Comparison of ENCODE assay signal across 8 cellular contexts in genomic region chr18:9683418-9684396, GRCh38. TPM values are rescaled to one million over a fixed set of nuclear protein-coding genes. Genes with fewer than 3 reads are reported as not detected.
A peak's percentile ranks its signal among the peaks of the same experiment; 100 is the strongest.
DNase-seq lines count a peak whose midpoint lies in the region; ATAC-seq and TF ChIP-seq lines count a peak whose summit lies in the region.

No MANE protein-coding gene starts in this region.

- H3K36me3 ChIP-seq in PC-9 (ENCODE audit: low read depth) = no peaks in the 10 kb centered on the region

- TF ChIP-seq CTCF in GM12873 (IDR thresholded peaks at IDR 0.05; ENCODE audit: insufficient read depth, low read depth, low read length, missing control alignments) (peak; percentile 34), PC-9 (conservative IDR thresholded peaks at IDR 0.05) (peak; percentile 62), osteocyte (IDR thresholded peaks at IDR 0.05) (peak; percentile 67)

- H3K9me2 ChIP-seq in PC-9 (ENCODE audit: insufficient read depth) = no peaks in the 10 kb centered on the region

- peaks cover 32% of the 10 kb centered on the region for H3K4me1 ChIP-seq in PC-9 (replicated peaks; ENCODE audit: insufficient read depth)

- POLR2A ChIA-PET in PC-9 (lab: Charles Lee; ENCODE audit: unreplicated experiment) = interaction anchor here (0.5 to 0.6 kb wide), 3 partner anchors 109 to 208 kb away, joined by 3 to 4 read pairs (median 3); no protein-coding TSS in a partner anchor

- CTCF ChIA-PET in PC-9 (lab: Charles Lee) = interaction anchor here (0.7 to 2.7 kb wide), 10 partner anchors 11 to 836 kb away, joined by 3 to 27 read pairs (median 4); no protein-coding TSS in a partner anchor

- ATAC-seq in esophagus mucosa (peak; percentile 34), GM19328 (IDR thresholded peaks at IDR 0.05; ENCODE audit: unreplicated experiment) (no peak)

- no peaks in the 10 kb centered on the region for H3K27me3 ChIP-seq in PC-9 (ENCODE audit: insufficient read depth, low read depth)

- no peak overlapping the region for H3K4me3 Mint-ChIP-seq in osteocyte (ENCODE audit: unreplicated experiment)

- H3F3A ChIP-seq in PC-9 (ENCODE audit: insufficient read depth, low read depth) = peaks cover 9% of the 10 kb centered on the region; the same call in 1 of the 2 replicates

- peak overlapping the region; percentile 6 for H3K27ac Mint-ChIP-seq in osteocyte (ENCODE audit: unreplicated experiment)

- BruUV-seq in PC-9 (replicated peaks; lab: Mats Ljungman, UMichigan) = no TSS peak

- H3K9me3 ChIP-seq in PC-9 (ENCODE audit: insufficient read depth, low read depth) = no peaks in the 10 kb centered on the region

- peak overlapping the region; percentile 56 for H3K27ac ChIP-seq in PC-9

- no peaks in the 10 kb centered on the region for H3K79me2 ChIP-seq in PC-9 (ENCODE audit: low read depth)

- intact Hi-C loops in PC-9 (cut with micrococcal nuclease; ENCODE audit: unreplicated experiment) = loop anchor here (1.0 to 10.0 kb wide), 11 partner anchors 39 to 1029 kb away; partner anchors contain the start of gene ANKRD12

- peak overlapping the region; percentile 15; the same call in 1 of the 2 replicates for H3K4me3 ChIP-seq in PC-9

- peak overlapping the region; percentile 68 for H2AFZ ChIP-seq in PC-9

- no peaks in the 10 kb centered on the region for H3K36me3 Mint-ChIP-seq in osteocyte (ENCODE audit: unreplicated experiment)

- H4K20me1 ChIP-seq in PC-9 (ENCODE audit: insufficient read depth) = no peaks in the 10 kb centered on the region

- DNase-seq in PC-9 (peak; percentile 75 to 76), osteocyte (ENCODE audit: extremely low spot score, unreplicated experiment) (no peak), germinal center (ENCODE audit: low spot score) (no peak), T-helper 1 cell (no peak)
- no peak for DNase-seq in stimulated activated CD4-positive, alpha-beta T cell treated with anti-CD3 and anti-CD28 coated beads, Interleukin-4, amount 100 ng/mL, for 4 hours

- peaks cover 24% of the 10 kb centered on the region for H3K4me1 Mint-ChIP-seq in osteocyte (ENCODE audit: unreplicated experiment)

- H3K9me3 Mint-ChIP-seq in osteocyte (ENCODE audit: unreplicated experiment) = no peaks in the 10 kb centered on the region

- no peaks in the 10 kb centered on the region for H3K27me3 Mint-ChIP-seq in osteocyte (ENCODE audit: unreplicated experiment)

- H3K4me2 ChIP-seq in PC-9 = peak overlapping the region; percentile 73

RNA-seq across cellular contexts. Expression of gene RAB31, which starts 24.4 kb away (rescaled TPM):
- total RNA-seq in PC-9 (2021) (48.6 and 51.0 TPM in 2 replicates), esophagus mucosa (50.0 TPM), osteocyte (90.8 and 97.2 TPM in 2 replicates)

Comparison
In these comparisons a context has a peak if more than half of its experiments do, and no peak if none do; other contexts are left out.
1. DNase-seq: peak in PC-9 (2 of 2); none in osteocyte (single experiment), germinal center (single experiment), T-helper 1 cell (0 of 5) and stimulated activated CD4-positive, alpha-beta T cell treated with anti-CD3 and anti-CD28 coated beads, Interleukin-4, amount 100 ng/mL, for 4 hours (0 of 2).
2. Peak in every context shown above with its lines, with median percentiles within 50 percentile points of each other: CTCF ChIP-seq.